Comparison of ENCODE assay signal across 8 cellular contexts in genomic region chr19:18045307-18046013, GRCh38. TPM values are rescaled to one million over a fixed set of nuclear protein-coding genes. Genes with fewer than 3 reads are reported as not detected.
DNase-seq lines count a peak whose midpoint lies in the region; ATAC-seq and TF ChIP-seq lines count a peak whose summit lies in the region.

No MANE protein-coding gene starts in this region.

- H3K27me3 ChIP-seq in thoracic aorta (replicated peaks; ENCODE audit: insufficient read depth) = no peaks in the 10 kb centered on the region

- peak overlapping the region; percentile 93 for H3K27ac Mint-ChIP-seq in activated CD4-positive, alpha-beta T cell treated with anti-CD3 and anti-CD28 coated beads, Interleukin-2, amount 10 ng/mL, durations not matched to agents 24 days and 14 days
- H3K27ac Mint-ChIP-seq in immature natural killer cell = peak overlapping the region; percentile 86 to 94 (median 88)

- peaks cover 24 to 41% of the 10 kb centered on the region in 2 donors for H3K4me1 ChIP-seq in thoracic aorta (ENCODE audit: control insufficient read depth in 1 of 2, low read depth in 2 of 2)

- H3K9me3 ChIP-seq in thoracic aorta = no peaks in the 10 kb centered on the region

- peaks cover 8% of the 10 kb centered on the region for H3K36me3 Mint-ChIP-seq in activated CD4-positive, alpha-beta T cell treated with anti-CD3 and anti-CD28 coated beads, Interleukin-2, amount 10 ng/mL, durations not matched to agents 24 days and 14 days (ENCODE audit: low read depth)
- H3K36me3 Mint-ChIP-seq in immature natural killer cell = peaks cover 0 to 3% (median 0%) of the 10 kb centered on the region in 3 donors

- H3K4me3 ChIP-seq in WI38 (ENCODE audit: low read depth, low read length) (peak overlapping the region; percentile 26), thoracic aorta (peak overlapping the region; percentile 72)

- no peaks in the 10 kb centered on the region for H3K36me3 ChIP-seq in thoracic aorta

- H3K4me3 Mint-ChIP-seq in activated CD4-positive, alpha-beta T cell treated with anti-CD3 and anti-CD28 coated beads, Interleukin-2, amount 10 ng/mL, durations not matched to agents 24 days and 14 days = peak overlapping the region; percentile 79
- peak overlapping the region; percentile 78 to 88 (median 85) for H3K4me3 Mint-ChIP-seq in immature natural killer cell

- H3K4me1 Mint-ChIP-seq in activated CD4-positive, alpha-beta T cell treated with anti-CD3 and anti-CD28 coated beads, Interleukin-2, amount 10 ng/mL, durations not matched to agents 24 days and 14 days = peaks cover 44% of the 10 kb centered on the region
- peaks cover 34 to 40% of the 10 kb centered on the region in 2 donors for H3K4me1 Mint-ChIP-seq in immature natural killer cell

- TF ChIP-seq CTCF in WI38 (IDR thresholded peaks at IDR 0.05; ENCODE audit: low read depth, low read length) (no peak), thoracic aorta (IDR thresholded peaks at IDR 0.05) (no peak)

- ATAC-seq in thoracic aorta (ENCODE audit: insufficient number of reproducible peaks, low FRiP score, low read depth) = no peak

- H3K27ac ChIP-seq in thoracic aorta = peak overlapping the region; percentile 70 to 96

- H3K27me3 Mint-ChIP-seq in activated CD4-positive, alpha-beta T cell treated with anti-CD3 and anti-CD28 coated beads, Interleukin-2, amount 10 ng/mL, durations not matched to agents 24 days and 14 days = peaks cover 3% of the 10 kb centered on the region
- peaks cover 10 to 20% (median 15%) of the 10 kb centered on the region in 3 donors for H3K27me3 Mint-ChIP-seq in immature natural killer cell (ENCODE audit: low read depth in 3 of 3)

- no peak for DNase-seq in activated CD4-positive, alpha-beta T cell treated with anti-CD3 and anti-CD28 coated beads, Interleukin-2, amount 10 ng/mL, durations not matched to agents 24 days and 14 days
- DNase-seq in activated CD4-positive, alpha-beta T cell treated with anti-CD3 and anti-CD28 coated beads, Interleukin-2, amount 50 U/mL, for 4 hours = no peak
- no peak for DNase-seq in immature natural killer cell
- DNase-seq in thoracic aorta (ENCODE audit: low spot score) = no peak
- DNase-seq in activated CD4-positive, CD25-positive, alpha-beta regulatory T cell treated with anti-CD3 and anti-CD28 coated beads, Interleukin-2, amount 50 U/mL, for 72 hours = no peak
- DNase-seq in HuH-7 (ENCODE audit: low spot score) = no peak
- DNase-seq in SKM-1 (lab: John Stamatoyannopoulos, UW; ENCODE audit: unreplicated experiment) = no peak

- intact Hi-C loops in activated CD4-positive, alpha-beta T cell treated with anti-CD3 and anti-CD28 coated beads, Interleukin-2, amount 10 ng/mL, durations not matched to agents 24 days and 14 days (cut with micrococcal nuclease) = loop anchor here (1.0 to 5.0 kb wide), 4 partner anchors 13 to 47 kb away; partner anchors contain the start of gene ARRDC2

- peaks cover 4% of the 10 kb centered on the region for H3K9me3 Mint-ChIP-seq in activated CD4-positive, alpha-beta T cell treated with anti-CD3 and anti-CD28 coated beads, Interleukin-2, amount 10 ng/mL, durations not matched to agents 24 days and 14 days
- H3K9me3 Mint-ChIP-seq in immature natural killer cell = no peaks in the 10 kb centered on the region

RNA-seq across cellular contexts. Expression of gene ARRDC2, which starts 37.5 kb away (rescaled TPM):
- 41.3 and 41.7 TPM in 2 replicates for total RNA-seq in activated CD4-positive, alpha-beta T cell treated with anti-CD3 and anti-CD28 coated beads, Interleukin-2, amount 10 ng/mL, durations not matched to agents 24 days and 14 days
- 10 to 100 TPM; 31.4 to 39.2 (median 38.6) TPM for polyA plus RNA-seq in immature natural killer cell
- 100 to 1,000 TPM; 114 to 151 TPM for total RNA-seq in thoracic aorta

RNA-seq across cellular contexts. Expression of gene IL12RB1, which starts 41.3 kb away (rescaled TPM):
- 37.0 and 38.8 TPM in 2 replicates for total RNA-seq in activated CD4-positive, alpha-beta T cell treated with anti-CD3 and anti-CD28 coated beads, Interleukin-2, amount 10 ng/mL, durations not matched to agents 24 days and 14 days
- polyA plus RNA-seq in immature natural killer cell = 100 to 1,000 TPM in 1 of 3 donors, 10 to 100 TPM in 2; 62.7 to 105 (median 83.3) TPM
- 1 to 10 TPM; 1.6 to 5.4 TPM for total RNA-seq in thoracic aorta

RNA-seq across cellular contexts. Expression of gene MAST3, which starts 52.1 kb away (rescaled TPM):
- total RNA-seq in activated CD4-positive, alpha-beta T cell treated with anti-CD3 and anti-CD28 coated beads, Interleukin-2, amount 10 ng/mL, durations not matched to agents 24 days and 14 days = 16.2 and 17.2 TPM in 2 replicates
- 10 to 100 TPM in 2 of 3 donors, 1 to 10 TPM in 1; 7.3 to 39.1 (median 12.6) TPM for polyA plus RNA-seq in immature natural killer cell
- total RNA-seq in thoracic aorta = 10 to 100 TPM; 18.7 to 27.8 TPM
